35 cellular contexts compared by ENCODE assay signal in genomic region chr3:63595221-63595620, GRCh38. TPM values are rescaled to one million over a fixed set of nuclear protein-coding genes. Genes with fewer than 3 reads are reported as not detected.
"Had no signal": no experiment of that assay in that cellular context is flagged by ENCODE, and none has a peak within 500 bp of the region (broad histone marks: within the 10 kb centered on the region; RNA-seq: fewer than 3 reads in every experiment).

No MANE protein-coding gene starts in this region.

- H3K36me3 Mint-ChIP-seq: naive thymus-derived CD8-positive, alpha-beta T cell; stimulated activated memory B cell treated with anti-CD40 and anti-IgM and Interleukin-4, amounts not matched to agents 10 μg/mL and 1 μg/mL and 100 μg/mL, for 72 hours; type B pancreatic cell had no signal

- H3K4me1 ChIP-seq: esophagus muscularis mucosa, heart right ventricle, left lung, parathyroid adenoma, sigmoid colon, spleen, testis, tibial artery had no signal

- H3K9me3 ChIP-seq: esophagus muscularis mucosa, heart right ventricle, left lung, sigmoid colon, spleen, testis, tibial artery had no signal

- H3K27me3 Mint-ChIP-seq: progenitor cell of endocrine pancreas; stimulated activated memory B cell treated with anti-CD40 and anti-IgM and Interleukin-4, amounts not matched to agents 10 μg/mL and 1 μg/mL and 100 μg/mL, for 72 hours had no signal

- H2AFZ ChIP-seq: parathyroid adenoma had no signal

- H3K9ac ChIP-seq: parathyroid adenoma had no signal

- H3K4me3 Mint-ChIP-seq: naive thymus-derived CD8-positive, alpha-beta T cell; nephron progenitor cell; stimulated activated memory B cell treated with anti-CD40 and anti-IgM and Interleukin-4, amounts not matched to agents 10 μg/mL and 1 μg/mL and 100 μg/mL, for 72 hours; type B pancreatic cell had no signal

- H3K4me1 Mint-ChIP-seq: naive thymus-derived CD8-positive, alpha-beta T cell; nephron progenitor cell; stimulated activated memory B cell treated with anti-CD40 and anti-IgM and Interleukin-4, amounts not matched to agents 10 μg/mL and 1 μg/mL and 100 μg/mL, for 72 hours had no signal

- H3K27ac ChIP-seq: dorsolateral prefrontal cortex, esophagus muscularis mucosa, heart right ventricle, left lung, parathyroid adenoma, sigmoid colon, spleen, testis, tibial artery had no signal

- DNase-seq: dorsolateral prefrontal cortex; effector CD4-positive, alpha-beta T cell; foreskin melanocyte; glutamatergic neuron; heart right ventricle; hippocampal formation; left cardiac atrium; left lung; mammary epithelial cell; naive thymus-derived CD8-positive, alpha-beta T cell; nephron progenitor cell; occipital lobe; right cardiac atrium; sigmoid colon; spleen; stimulated activated CD4-positive, alpha-beta T cell treated with anti-CD3 and anti-CD28 coated beads, Interleukin-4, amount 100 ng/mL, for 4 hours; stimulated activated naive CD8-positive, alpha-beta T cell treated with anti-CD3 and anti-CD28 coated beads, Interleukin-15, Interleukin-2, amounts not matched to agents 100 U/mL and 50 U/mL, for 24 hours; substantia nigra; testis; tibial artery had no signal

- H3K4me3 ChIP-seq: dorsolateral prefrontal cortex, esophagus muscularis mucosa, heart right ventricle, left lung, sigmoid colon, spleen, testis, tibial artery had no signal

- H3K27me3 ChIP-seq: dorsolateral prefrontal cortex, esophagus muscularis mucosa, heart right ventricle, left lung, sigmoid colon, spleen, testis, tibial artery had no signal

- H3K79me2 ChIP-seq: parathyroid adenoma had no signal

- FAIRE-seq: endothelial cell of umbilical vein, islet of Langerhans had no signal

- H3K36me3 ChIP-seq: esophagus muscularis mucosa, heart right ventricle, left lung, sigmoid colon, spleen, tibial artery had no signal

- H3K9me3 Mint-ChIP-seq: naive thymus-derived CD8-positive, alpha-beta T cell; nephron progenitor cell; type B pancreatic cell had no signal

- H3K27ac Mint-ChIP-seq: naive thymus-derived CD8-positive, alpha-beta T cell; nephron progenitor cell; progenitor cell of endocrine pancreas; stimulated activated memory B cell treated with anti-CD40 and anti-IgM and Interleukin-4, amounts not matched to agents 10 μg/mL and 1 μg/mL and 100 μg/mL, for 72 hours; type B pancreatic cell had no signal

RNA-seq across cellular contexts. Expression of gene SNTN, which starts 57.3 kb away (rescaled TPM):
- total RNA-seq: endothelial cell of umbilical vein; epithelial cell of proximal tubule; esophagus muscularis mucosa; fibroblast of lung; heart right ventricle; kidney epithelial cell; left cardiac atrium; lower leg skin; mammary epithelial cell; mesenteric fat pad; myocyte; naive thymus-derived CD8-positive, alpha-beta T cell; occipital lobe; right cardiac atrium; sigmoid colon; skeletal muscle tissue; spleen; testis; urinary bladder had no signal
- polyA plus RNA-seq: endothelial cell of umbilical vein; fibroblast of lung; heart right ventricle; mammary epithelial cell; naive thymus-derived CD8-positive, alpha-beta T cell; right cardiac atrium; sigmoid colon; spleen; urinary bladder had no signal
